ENCODE assay signal across 28 cellular contexts in genomic region chr19:1917926-1918325, GRCh38.
"Had no signal": no experiment of that assay in that cellular context is flagged by ENCODE, and none has a peak within 500 bp of the region (broad histone marks: within the 10 kb centered on the region; RNA-seq: fewer than 3 reads in every experiment).

No MANE protein-coding gene starts in this region.

- H3K27me3 ChIP-seq: hepatocyte, ovary, sigmoid colon, spleen, suprapubic skin, tibial artery, upper lobe of right lung had no signal

- H3K36me3 Mint-ChIP-seq: naive B cell, natural killer cell had no signal

- H3K4me2 ChIP-seq: hepatocyte had no signal

- H3K4me1 ChIP-seq: left ventricle myocardium inferior, prostate gland, sigmoid colon, upper lobe of right lung had no signal

- H3K9me3 ChIP-seq: left ventricle myocardium inferior, ovary, prostate gland, sigmoid colon, spleen, suprapubic skin, thoracic aorta, tibial artery, upper lobe of right lung had no signal

- FAIRE-seq: small intestine, urothelium cell line had no signal

- DNase-seq: islet precursor cell; left ventricle myocardium inferior; mesendoderm; naive B cell; natural killer cell; nephron progenitor cell; nucleus accumbens; ovary; posterior cingulate gyrus; retina; right cardiac atrium; sigmoid colon; small intestine; spleen; stimulated activated CD4-positive, alpha-beta T cell treated with anti-CD3 and anti-CD28 coated beads, Interleukin-4, amount 100 ng/mL, for 24 hours; stimulated activated naive CD4-positive, alpha-beta T cell; tibial artery; trophoblast cell; upper lobe of right lung had no signal

- H2AFZ ChIP-seq: hepatocyte had no signal

- H3K27ac Mint-ChIP-seq: mesothelial cell of epicardium; natural killer cell; stimulated activated effector memory CD8-positive, alpha-beta T cell treated with anti-CD3 and anti-CD28 coated beads, Interleukin-12 subunit alpha, Interleukin-12 subunit beta, amount 100 ng/mL, for 72 hours; stimulated activated naive CD8-positive, alpha-beta T cell treated with anti-CD3 and anti-CD28 coated beads, Interleukin-15, Interleukin-2, amounts not matched to agents 100 ng/mL and 50 ng/mL, for 24 hours had no signal

- H3K36me3 ChIP-seq: ovary had no signal

- H3K27me3 Mint-ChIP-seq: naive B cell; stimulated activated naive CD8-positive, alpha-beta T cell treated with anti-CD3 and anti-CD28 coated beads, Interleukin-15, Interleukin-2, amounts not matched to agents 100 ng/mL and 50 ng/mL, for 24 hours had no signal

- H3K4me3 ChIP-seq: hepatocyte, left ventricle myocardium inferior, lung, ovary, prostate gland, sigmoid colon, spleen, suprapubic skin, thoracic aorta, tibial artery, upper lobe of right lung had no signal

- H3K4me3 Mint-ChIP-seq: mesothelial cell of epicardium; naive B cell; natural killer cell; nephron progenitor cell; stimulated activated effector memory CD8-positive, alpha-beta T cell treated with anti-CD3 and anti-CD28 coated beads, Interleukin-12 subunit alpha, Interleukin-12 subunit beta, amount 100 ng/mL, for 72 hours; stimulated activated naive CD8-positive, alpha-beta T cell treated with anti-CD3 and anti-CD28 coated beads, Interleukin-15, Interleukin-2, amounts not matched to agents 100 ng/mL and 50 ng/mL, for 24 hours had no signal

- H3K27ac ChIP-seq: hepatocyte, left ventricle myocardium inferior, ovary, prostate gland, sigmoid colon, spleen, suprapubic skin, thoracic aorta, tibial artery, upper lobe of right lung had no signal

- ATAC-seq: natural killer cell; right cardiac atrium; stimulated activated effector memory CD8-positive, alpha-beta T cell treated with anti-CD3 and anti-CD28 coated beads, Interleukin-12 subunit alpha, Interleukin-12 subunit beta, amount 100 ng/mL, for 72 hours; upper lobe of right lung had no signal

- H3K4me1 Mint-ChIP-seq: mesothelial cell of epicardium, nephron progenitor cell had no signal

- H3K9me3 Mint-ChIP-seq: mesothelial cell of epicardium; naive B cell; natural killer cell; nephron progenitor cell; stimulated activated effector memory CD8-positive, alpha-beta T cell treated with anti-CD3 and anti-CD28 coated beads, Interleukin-12 subunit alpha, Interleukin-12 subunit beta, amount 100 ng/mL, for 72 hours; stimulated activated naive CD8-positive, alpha-beta T cell treated with anti-CD3 and anti-CD28 coated beads, Interleukin-15, Interleukin-2, amounts not matched to agents 100 ng/mL and 50 ng/mL, for 24 hours had no signal
